2 cellular contexts compared by ENCODE assay signal in the genomic region with DNA sequence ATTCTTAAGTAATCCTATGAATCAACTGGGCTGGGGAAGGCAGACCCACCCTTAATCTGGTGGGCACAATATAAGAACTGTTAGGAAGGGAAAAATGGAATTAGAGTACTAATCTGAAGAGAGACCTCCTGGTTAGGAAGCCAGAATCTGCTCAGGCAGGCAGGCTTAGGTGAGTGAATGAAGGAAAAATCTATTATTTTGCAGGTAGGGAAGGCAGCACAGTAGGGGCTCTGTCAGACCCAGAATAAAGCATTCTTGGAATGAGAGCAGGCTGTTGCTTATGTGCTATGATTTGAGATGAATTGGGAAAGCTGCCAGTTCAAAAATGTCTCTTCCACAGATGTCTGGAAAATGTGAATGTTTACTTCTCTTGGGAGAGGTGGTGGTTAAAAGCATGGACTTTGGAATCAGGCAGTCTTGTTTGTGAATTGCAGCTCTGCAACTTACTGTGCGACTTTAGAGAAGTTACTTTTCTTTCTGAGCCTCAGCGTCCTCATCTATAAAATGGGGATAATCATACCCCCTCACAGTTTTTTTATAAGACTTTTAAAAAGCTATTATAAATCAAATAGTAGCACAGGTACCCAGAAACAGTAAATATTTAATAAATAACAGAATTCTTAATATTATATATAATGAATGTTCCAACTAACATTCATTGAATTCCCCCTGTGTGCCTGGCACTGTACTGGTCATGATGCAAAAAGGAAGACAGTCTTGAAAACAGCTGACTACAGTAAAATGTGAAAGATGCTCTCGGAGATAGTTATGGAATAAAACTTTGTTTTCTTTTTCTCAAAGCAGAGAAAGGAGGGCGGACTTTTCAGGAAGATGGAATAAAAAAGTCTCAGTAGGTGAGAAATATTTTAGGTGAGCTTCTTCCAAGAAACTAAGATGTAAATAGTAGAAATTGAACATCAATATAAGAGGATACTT.
A peak's percentile ranks its signal among the peaks of the same experiment; 100 is the strongest.
TF ChIP-seq lines count a peak whose summit lies in the region.

No MANE protein-coding gene starts in this region.

TF ChIP-seq in A549, 52 proteins besides CTCF, POLR2A, EP300 and RAD21:
- TF ChIP-seq MAFK (IDR thresholded peaks at IDR 0.05; ENCODE audit: partially characterized antibody), result peak; percentile 35
- TF ChIP-seq RARB (CRISPR knock-in tag; IDR thresholded peaks at IDR 0.05), result no peak
- TF ChIP-seq JUN (IDR thresholded peaks at IDR 0.05), result no peak
- 0 out of 2 replicates have a peak, but pooled peaks have one; percentile 56 for TF ChIP-seq KDM1A (IDR thresholded peaks at IDR 0.05; ENCODE audit: low read depth)
TF ChIP-seq in A549: peak in this region for 2.

TF ChIP-seq in HepG2, 621 proteins besides CTCF, POLR2A, EP300 and RAD21 (continues in another document):
- TF ChIP-seq RCOR2 (CRISPR knock-in tag; IDR thresholded peaks at IDR 0.05) (0 out of 2 replicates have a peak, but pooled peaks have one; percentile 69), ZMYM3 (CRISPR knock-in tag; IDR thresholded peaks at IDR 0.05) (peak; percentile 83; the same call in 1 of the 2 replicates), ISL2 (CRISPR knock-in tag; IDR thresholded peaks at IDR 0.05) (peak; percentile 24; the same call in 1 of the 2 replicates), ZNF484 (CRISPR knock-in tag; IDR thresholded peaks at IDR 0.05; ENCODE audit: borderline replicate concordance, low read depth) (no peak), FOXJ3 (CRISPR knock-in tag; IDR thresholded peaks at IDR 0.05; ENCODE audit: borderline replicate concordance) (peak; percentile 34; the same call in 1 of the 2 replicates), ZNF605 (CRISPR knock-in tag; IDR thresholded peaks at IDR 0.05) (no peak), SALL1 (CRISPR knock-in tag; IDR thresholded peaks at IDR 0.05) (0 out of 2 replicates have a peak, but pooled peaks have one; percentile 12), ZNF772 (CRISPR knock-in tag; IDR thresholded peaks at IDR 0.05) (no peak), ZNF660 (CRISPR knock-in tag; IDR thresholded peaks at IDR 0.05; ENCODE audit: borderline replicate concordance, low read depth) (no peak), SOX13 (IDR thresholded peaks at IDR 0.05) (no peak), SOX13 (CRISPR knock-in tag; conservative IDR thresholded peaks at IDR 0.05 in 1 of 2, IDR thresholded peaks at IDR 0.05 in 1 of 2) (peak in 1 of 2 experiments; percentile 36; a peak in 1 of 4 replicates), ZNF30 (CRISPR knock-in tag; IDR thresholded peaks at IDR 0.05) (no peak), KLF12 (CRISPR knock-in tag; IDR thresholded peaks at IDR 0.05; ENCODE audit: borderline replicate concordance) (no peak), ZNF253 (CRISPR knock-in tag; IDR thresholded peaks at IDR 0.05; ENCODE audit: borderline replicate concordance) (no peak), NAIF1 (CRISPR knock-in tag; IDR thresholded peaks at IDR 0.05; ENCODE audit: borderline replicate concordance) (no peak), PTBP1 (IDR thresholded peaks at IDR 0.05; ENCODE audit: low read depth, low read length, poor library complexity, severe bottlenecking) (no peak), NKX3-1 (CRISPR knock-in tag; IDR thresholded peaks at IDR 0.05) (no peak), ZNF746 (CRISPR knock-in tag; IDR thresholded peaks at IDR 0.05) (no peak), HNF4G (IDR thresholded peaks at IDR 0.05; ENCODE audit: borderline replicate concordance, low read depth, low read length) (peak; percentile 74), HNF4G (CRISPR knock-in tag; IDR thresholded peaks at IDR 0.05; ENCODE audit: borderline replicate concordance, low read depth) (peak; percentile 42; the same call in 1 of the 2 replicates), HMG20A (CRISPR knock-in tag; IDR thresholded peaks at IDR 0.05; ENCODE audit: borderline replicate concordance) (peak; percentile 72; the same call in 1 of the 2 replicates), FIP1L1 (IDR thresholded peaks at IDR 0.05; ENCODE audit: borderline replicate concordance, insufficient read depth, low read depth, low read length) (no peak), ZNF256 (CRISPR knock-in tag; conservative IDR thresholded peaks at IDR 0.05) (no peak), ZNF547 (CRISPR knock-in tag; IDR thresholded peaks at IDR 0.05) (no peak), ZNF10 (CRISPR knock-in tag; IDR thresholded peaks at IDR 0.05; ENCODE audit: borderline replicate concordance, low read depth) (no peak), ZNF501 (CRISPR knock-in tag; IDR thresholded peaks at IDR 0.05) (no peak), CHD2 (IDR thresholded peaks at IDR 0.05; ENCODE audit: low read depth, low read length) (no peak), PITX1 (CRISPR knock-in tag; IDR thresholded peaks at IDR 0.05) (no peak), ZFYVE20 (CRISPR knock-in tag; IDR thresholded peaks at IDR 0.05; ENCODE audit: borderline replicate concordance, low read depth) (no peak), ELF1 (CRISPR knock-in tag; IDR thresholded peaks at IDR 0.05) (no peak), ATF7 (IDR thresholded peaks at IDR 0.05) (no peak), ATF7 (CRISPR knock-in tag; IDR thresholded peaks at IDR 0.05) (no peak), ZNF83 (CRISPR knock-in tag; IDR thresholded peaks at IDR 0.05; ENCODE audit: borderline replicate concordance) (no peak)
- TF ChIP-seq, protein P1, sequence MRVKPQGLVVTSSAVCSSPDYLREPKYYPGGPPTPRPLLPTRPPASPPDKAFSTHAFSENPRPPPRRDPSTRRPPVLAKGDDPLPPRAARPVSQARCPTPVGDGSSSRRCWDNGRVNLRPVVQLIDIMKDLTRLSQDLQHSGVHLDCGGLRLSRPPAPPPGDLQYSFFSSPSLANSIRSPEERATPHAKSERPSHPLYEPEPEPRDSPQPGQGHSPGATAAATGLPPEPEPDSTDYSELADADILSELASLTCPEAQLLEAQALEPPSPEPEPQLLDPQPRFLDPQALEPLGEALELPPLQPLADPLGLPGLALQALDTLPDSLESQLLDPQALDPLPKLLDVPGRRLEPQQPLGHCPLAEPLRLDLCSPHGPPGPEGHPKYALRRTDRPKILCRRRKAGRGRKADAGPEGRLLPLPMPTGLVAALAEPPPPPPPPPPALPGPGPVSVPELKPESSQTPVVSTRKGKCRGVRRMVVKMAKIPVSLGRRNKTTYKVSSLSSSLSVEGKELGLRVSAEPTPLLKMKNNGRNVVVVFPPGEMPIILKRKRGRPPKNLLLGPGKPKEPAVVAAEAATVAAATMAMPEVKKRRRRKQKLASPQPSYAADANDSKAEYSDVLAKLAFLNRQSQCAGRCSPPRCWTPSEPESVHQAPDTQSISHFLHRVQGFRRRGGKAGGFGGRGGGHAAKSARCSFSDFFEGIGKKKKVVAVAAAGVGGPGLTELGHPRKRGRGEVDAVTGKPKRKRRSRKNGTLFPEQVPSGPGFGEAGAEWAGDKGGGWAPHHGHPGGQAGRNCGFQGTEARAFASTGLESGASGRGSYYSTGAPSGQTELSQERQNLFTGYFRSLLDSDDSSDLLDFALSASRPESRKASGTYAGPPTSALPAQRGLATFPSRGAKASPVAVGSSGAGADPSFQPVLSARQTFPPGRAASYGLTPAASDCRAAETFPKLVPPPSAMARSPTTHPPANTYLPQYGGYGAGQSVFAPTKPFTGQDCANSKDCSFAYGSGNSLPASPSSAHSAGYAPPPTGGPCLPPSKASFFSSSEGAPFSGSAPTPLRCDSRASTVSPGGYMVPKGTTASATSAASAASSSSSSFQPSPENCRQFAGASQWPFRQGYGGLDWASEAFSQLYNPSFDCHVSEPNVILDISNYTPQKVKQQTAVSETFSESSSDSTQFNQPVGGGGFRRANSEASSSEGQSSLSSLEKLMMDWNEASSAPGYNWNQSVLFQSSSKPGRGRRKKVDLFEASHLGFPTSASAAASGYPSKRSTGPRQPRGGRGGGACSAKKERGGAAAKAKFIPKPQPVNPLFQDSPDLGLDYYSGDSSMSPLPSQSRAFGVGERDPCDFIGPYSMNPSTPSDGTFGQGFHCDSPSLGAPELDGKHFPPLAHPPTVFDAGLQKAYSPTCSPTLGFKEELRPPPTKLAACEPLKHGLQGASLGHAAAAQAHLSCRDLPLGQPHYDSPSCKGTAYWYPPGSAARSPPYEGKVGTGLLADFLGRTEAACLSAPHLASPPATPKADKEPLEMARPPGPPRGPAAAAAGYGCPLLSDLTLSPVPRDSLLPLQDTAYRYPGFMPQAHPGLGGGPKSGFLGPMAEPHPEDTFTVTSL (CRISPR knock-in tag; IDR thresholded peaks at IDR 0.05; ENCODE audit: borderline replicate concordance), result peak; percentile 75; the same call in 1 of the 2 replicates
- TF ChIP-seq, protein P2, sequence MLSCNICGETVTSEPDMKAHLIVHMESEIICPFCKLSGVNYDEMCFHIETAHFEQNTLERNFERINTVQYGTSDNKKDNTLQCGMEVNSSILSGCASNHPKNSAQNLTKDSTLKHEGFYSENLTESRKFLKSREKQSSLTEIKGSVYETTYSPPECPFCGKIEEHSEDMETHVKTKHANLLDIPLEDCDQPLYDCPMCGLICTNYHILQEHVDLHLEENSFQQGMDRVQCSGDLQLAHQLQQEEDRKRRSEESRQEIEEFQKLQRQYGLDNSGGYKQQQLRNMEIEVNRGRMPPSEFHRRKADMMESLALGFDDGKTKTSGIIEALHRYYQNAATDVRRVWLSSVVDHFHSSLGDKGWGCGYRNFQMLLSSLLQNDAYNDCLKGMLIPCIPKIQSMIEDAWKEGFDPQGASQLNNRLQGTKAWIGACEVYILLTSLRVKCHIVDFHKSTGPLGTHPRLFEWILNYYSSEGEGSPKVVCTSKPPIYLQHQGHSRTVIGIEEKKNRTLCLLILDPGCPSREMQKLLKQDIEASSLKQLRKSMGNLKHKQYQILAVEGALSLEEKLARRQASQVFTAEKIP (CRISPR knock-in tag; IDR thresholded peaks at IDR 0.05; ENCODE audit: borderline replicate concordance), result no peak
- TF ChIP-seq, protein P3, sequence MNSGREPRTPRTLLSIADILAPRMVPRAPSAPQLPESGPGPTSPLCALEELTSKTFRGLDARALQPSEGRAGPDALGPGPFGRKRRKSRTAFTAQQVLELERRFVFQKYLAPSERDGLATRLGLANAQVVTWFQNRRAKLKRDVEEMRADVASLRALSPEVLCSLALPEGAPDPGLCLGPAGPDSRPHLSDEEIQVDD (CRISPR knock-in tag; IDR thresholded peaks at IDR 0.05; ENCODE audit: borderline replicate concordance), result no peak
- TF ChIP-seq, protein P4, sequence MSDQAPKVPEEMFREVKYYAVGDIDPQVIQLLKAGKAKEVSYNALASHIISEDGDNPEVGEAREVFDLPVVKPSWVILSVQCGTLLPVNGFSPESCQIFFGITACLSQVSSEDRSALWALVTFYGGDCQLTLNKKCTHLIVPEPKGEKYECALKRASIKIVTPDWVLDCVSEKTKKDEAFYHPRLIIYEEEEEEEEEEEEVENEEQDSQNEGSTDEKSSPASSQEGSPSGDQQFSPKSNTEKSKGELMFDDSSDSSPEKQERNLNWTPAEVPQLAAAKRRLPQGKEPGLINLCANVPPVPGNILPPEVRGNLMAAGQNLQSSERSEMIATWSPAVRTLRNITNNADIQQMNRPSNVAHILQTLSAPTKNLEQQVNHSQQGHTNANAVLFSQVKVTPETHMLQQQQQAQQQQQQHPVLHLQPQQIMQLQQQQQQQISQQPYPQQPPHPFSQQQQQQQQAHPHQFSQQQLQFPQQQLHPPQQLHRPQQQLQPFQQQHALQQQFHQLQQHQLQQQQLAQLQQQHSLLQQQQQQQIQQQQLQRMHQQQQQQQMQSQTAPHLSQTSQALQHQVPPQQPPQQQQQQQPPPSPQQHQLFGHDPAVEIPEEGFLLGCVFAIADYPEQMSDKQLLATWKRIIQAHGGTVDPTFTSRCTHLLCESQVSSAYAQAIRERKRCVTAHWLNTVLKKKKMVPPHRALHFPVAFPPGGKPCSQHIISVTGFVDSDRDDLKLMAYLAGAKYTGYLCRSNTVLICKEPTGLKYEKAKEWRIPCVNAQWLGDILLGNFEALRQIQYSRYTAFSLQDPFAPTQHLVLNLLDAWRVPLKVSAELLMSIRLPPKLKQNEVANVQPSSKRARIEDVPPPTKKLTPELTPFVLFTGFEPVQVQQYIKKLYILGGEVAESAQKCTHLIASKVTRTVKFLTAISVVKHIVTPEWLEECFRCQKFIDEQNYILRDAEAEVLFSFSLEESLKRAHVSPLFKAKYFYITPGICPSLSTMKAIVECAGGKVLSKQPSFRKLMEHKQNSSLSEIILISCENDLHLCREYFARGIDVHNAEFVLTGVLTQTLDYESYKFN (CRISPR knock-in tag; conservative IDR thresholded peaks at IDR 0.05), result peak; percentile 73
- TF ChIP-seq, protein P5, sequence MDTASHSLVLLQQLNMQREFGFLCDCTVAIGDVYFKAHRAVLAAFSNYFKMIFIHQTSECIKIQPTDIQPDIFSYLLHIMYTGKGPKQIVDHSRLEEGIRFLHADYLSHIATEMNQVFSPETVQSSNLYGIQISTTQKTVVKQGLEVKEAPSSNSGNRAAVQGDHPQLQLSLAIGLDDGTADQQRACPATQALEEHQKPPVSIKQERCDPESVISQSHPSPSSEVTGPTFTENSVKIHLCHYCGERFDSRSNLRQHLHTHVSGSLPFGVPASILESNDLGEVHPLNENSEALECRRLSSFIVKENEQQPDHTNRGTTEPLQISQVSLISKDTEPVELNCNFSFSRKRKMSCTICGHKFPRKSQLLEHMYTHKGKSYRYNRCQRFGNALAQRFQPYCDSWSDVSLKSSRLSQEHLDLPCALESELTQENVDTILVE (CRISPR knock-in tag; IDR thresholded peaks at IDR 0.05), result 0 out of 2 replicates have a peak, but pooled peaks have one; percentile 10
- TF ChIP-seq, protein P6, sequence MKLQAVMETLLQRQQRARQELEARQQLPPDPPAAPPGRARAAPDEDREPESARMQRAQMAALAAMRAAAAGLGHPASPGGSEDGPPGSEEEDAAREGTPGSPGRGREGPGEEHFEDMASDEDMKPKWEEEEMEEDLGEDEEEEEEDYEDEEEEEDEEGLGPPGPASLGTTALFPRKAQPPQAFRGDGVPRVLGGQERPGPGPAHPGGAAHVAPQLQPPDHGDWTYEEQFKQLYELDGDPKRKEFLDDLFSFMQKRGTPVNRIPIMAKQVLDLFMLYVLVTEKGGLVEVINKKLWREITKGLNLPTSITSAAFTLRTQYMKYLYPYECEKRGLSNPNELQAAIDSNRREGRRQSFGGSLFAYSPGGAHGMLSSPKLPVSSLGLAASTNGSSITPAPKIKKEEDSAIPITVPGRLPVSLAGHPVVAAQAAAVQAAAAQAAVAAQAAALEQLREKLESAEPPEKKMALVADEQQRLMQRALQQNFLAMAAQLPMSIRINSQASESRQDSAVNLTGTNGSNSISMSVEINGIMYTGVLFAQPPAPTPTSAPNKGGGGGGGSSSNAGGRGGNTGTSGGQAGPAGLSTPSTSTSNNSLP (IDR thresholded peaks at IDR 0.05; ENCODE audit: low read depth, low read length), result peak; percentile 54; the same call in 1 of the 2 replicates
- TF ChIP-seq, protein P7, sequence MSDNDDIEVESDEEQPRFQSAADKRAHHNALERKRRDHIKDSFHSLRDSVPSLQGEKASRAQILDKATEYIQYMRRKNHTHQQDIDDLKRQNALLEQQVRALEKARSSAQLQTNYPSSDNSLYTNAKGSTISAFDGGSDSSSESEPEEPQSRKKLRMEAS (IDR thresholded peaks at IDR 0.05), result no peak
- TF ChIP-seq, protein P8, sequence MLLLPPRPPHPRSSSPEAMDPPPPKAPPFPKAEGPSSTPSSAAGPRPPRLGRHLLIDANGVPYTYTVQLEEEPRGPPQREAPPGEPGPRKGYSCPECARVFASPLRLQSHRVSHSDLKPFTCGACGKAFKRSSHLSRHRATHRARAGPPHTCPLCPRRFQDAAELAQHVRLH (CRISPR knock-in tag; IDR thresholded peaks at IDR 0.05; ENCODE audit: borderline replicate concordance, low read depth), result no peak
- TF ChIP-seq, protein P9, sequence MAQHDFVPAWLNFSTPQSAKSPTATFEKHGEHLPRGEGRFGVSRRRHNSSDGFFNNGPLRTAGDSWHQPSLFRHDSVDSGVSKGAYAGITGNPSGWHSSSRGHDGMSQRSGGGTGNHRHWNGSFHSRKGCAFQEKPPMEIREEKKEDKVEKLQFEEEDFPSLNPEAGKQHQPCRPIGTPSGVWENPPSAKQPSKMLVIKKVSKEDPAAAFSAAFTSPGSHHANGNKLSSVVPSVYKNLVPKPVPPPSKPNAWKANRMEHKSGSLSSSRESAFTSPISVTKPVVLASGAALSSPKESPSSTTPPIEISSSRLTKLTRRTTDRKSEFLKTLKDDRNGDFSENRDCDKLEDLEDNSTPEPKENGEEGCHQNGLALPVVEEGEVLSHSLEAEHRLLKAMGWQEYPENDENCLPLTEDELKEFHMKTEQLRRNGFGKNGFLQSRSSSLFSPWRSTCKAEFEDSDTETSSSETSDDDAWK (CRISPR knock-in tag; IDR thresholded peaks at IDR 0.05), result no peak
